ENCODE assay signal across 8 cellular contexts in genomic region chr17:50094753-50095616, GRCh38. TPM values are rescaled to one million over a fixed set of nuclear protein-coding genes. Genes with fewer than 3 reads are reported as not detected.
DNase-seq lines count a peak whose midpoint lies in the region; ATAC-seq and TF ChIP-seq lines count a peak whose summit lies in the region.

Gene PDK2 (plus strand): TSS chr17:50095351. CDS start chr17:50095436, 85 bp downstream.

- DNase-seq in AG09309 (ENCODE audit: low read depth), result peak; percentile 68
- peak; percentile 96 for DNase-seq in NCI-H345 (lab: John Stamatoyannopoulos, UW)
- peak; percentile 94 for DNase-seq in activated CD4-positive, CD25-positive, alpha-beta regulatory T cell treated with anti-CD3 and anti-CD28 coated beads, Interleukin-2, amount 50 U/mL, for 16 hours (ENCODE audit: low read depth, low spot score)
- DNase-seq in central memory CD4-positive, alpha-beta T cell, result peak; percentile 98
- DNase-seq in inferior parietal cortex (ENCODE audit: extremely low spot score), result peak; percentile 96
- peak; percentile 98 for DNase-seq in spleen

- peaks cover 0 to 36% (median 14%) of the 10 kb centered on the region in 6 donors for H3K36me3 ChIP-seq in spleen

- 0 to 1% (median 1%) methylated on average over 33 to 68 of the region's 68 CpGs for WGBS in spleen, 5 donors

- peaks cover 14 to 49% (median 28%) of the 10 kb centered on the region in 6 donors for H3K4me1 ChIP-seq in spleen

- TF ChIP-seq POLR2A in spleen (IDR thresholded peaks at IDR 0.05), result no peak

- ATAC-seq in GM19023 (IDR thresholded peaks at IDR 0.05; ENCODE audit: unreplicated experiment) (peak; percentile 87), HG03280 (IDR thresholded peaks at IDR 0.05; ENCODE audit: unreplicated experiment) (peak; percentile 93)

- H3K27me3 ChIP-seq in spleen (replicated peaks in 1 of 7), result no peaks in the 10 kb centered on the region

- intact Hi-C loops in spleen (cut with DNase I; ENCODE audit: low total_unique reads), result no loop called here

- H3K4me3 ChIP-seq in AG09309 (ENCODE audit: control insufficient read depth, low read depth, low read length), result peak within 1 kb of the TSS; percentile 80
- H3K4me3 ChIP-seq in spleen, result peak within 1 kb of the TSS; percentile 78 to 98 (median 89)

- H3K9me3 ChIP-seq in spleen, result no peaks in the 10 kb centered on the region

- peak within 1 kb of the TSS; percentile 73 to 90 (median 82) for H3K27ac ChIP-seq in spleen

- TF ChIP-seq CTCF in AG09309 (IDR thresholded peaks at IDR 0.05; ENCODE audit: control insufficient read depth, insufficient read depth, low read depth, low read length, missing control alignments) (no peak), spleen (IDR thresholded peaks at IDR 0.05 in 8 of 11, conservative IDR thresholded peaks at IDR 0.05 in 3 of 11) (peak in 4 of 11 experiments; percentile 23 to 48 (median 39))

RNA-seq across cellular contexts. Expression of gene PDK2, which starts in this region (rescaled TPM):
- 10 to 100 TPM; 22.9 to 41.5 (median 26.1) TPM for total RNA-seq in spleen
- 10 to 100 TPM in 1 of 3 donors, 1 to 10 TPM in 2; 8.7 to 16.9 (median 9.5) TPM for polyA plus RNA-seq in spleen

Comparison
In these comparisons a context has a peak if more than half of its experiments do, and no peak if none do; other contexts are left out.
1. Peak in every context shown above with its lines: DNase-seq, ATAC-seq, H3K4me3 ChIP-seq and H3K27ac ChIP-seq.